ENCODE assay signal across 18 cellular contexts in genomic region chr16:65783709-65784474, GRCh38.
"Had no signal": no experiment of that assay in that cellular context is flagged by ENCODE, and none has a peak within 500 bp of the region (broad histone marks: within the 10 kb centered on the region; RNA-seq: fewer than 3 reads in every experiment).

No MANE protein-coding gene starts in this region.

- H3K36me3 ChIP-seq: gastrocnemius medialis, left ventricle myocardium inferior, prostate gland, upper lobe of left lung had no signal

- H3K4me1 ChIP-seq: gastrocnemius medialis, left ventricle myocardium inferior, prostate gland, upper lobe of left lung had no signal

- DNase-seq: activated CD4-positive, alpha-beta memory T cell treated with anti-CD3 and anti-CD28 coated beads, Interleukin-2, amount 10 ng/mL, durations not matched to agents 7 days and 5 days; activated CD4-positive, alpha-beta T cell treated with anti-CD3 and anti-CD28 coated beads for 48 hours; activated CD4-positive, CD25-positive, alpha-beta regulatory T cell; activated effector memory CD4-positive, alpha-beta T cell treated with anti-CD3 and anti-CD28 coated beads, Interleukin-2, amount 50 U/mL, for 16 hours; activated naive CD4-positive, alpha-beta T cell treated with anti-CD3 and anti-CD28 coated beads, Interleukin-2, amount 10 ng/mL, durations not matched to agents 7 days and 5 days; activated T-cell treated with anti-CD3 and anti-CD28 coated beads for 4 hours; dermis blood vessel endothelial cell; effector CD8-positive, alpha-beta T cell; gastrocnemius medialis; hippocampal formation; left ventricle myocardium inferior; naive thymus-derived CD8-positive, alpha-beta T cell; stimulated activated CD4-positive, alpha-beta T cell treated with anti-CD3 and anti-CD28 coated beads, Interleukin-4, amount 100 ng/mL, for 24 hours; stimulated activated naive CD4-positive, alpha-beta T cell treated with Interleukin-2 at 50 U/mL for 16 hours; T-helper 17 cell; upper lobe of left lung had no signal

- ATAC-seq: gastrocnemius medialis; naive thymus-derived CD8-positive, alpha-beta T cell; T-helper 17 cell had no signal

- H3K9me3 ChIP-seq: body of pancreas, gastrocnemius medialis, left ventricle myocardium inferior, prostate gland, upper lobe of left lung had no signal

- H3K27me3 ChIP-seq: body of pancreas, gastrocnemius medialis, upper lobe of left lung had no signal

- H3K27ac ChIP-seq: body of pancreas, gastrocnemius medialis, left ventricle myocardium inferior, prostate gland, upper lobe of left lung had no signal

- H3K4me3 ChIP-seq: body of pancreas, gastrocnemius medialis, left ventricle myocardium inferior, prostate gland, upper lobe of left lung had no signal
